In genomic region chr1:191016765-191017164, GRCh38 we compare ENCODE assay signal across 36 cellular contexts.
"Had no signal": no experiment of that assay in that cellular context is flagged by ENCODE, and none has a peak within 500 bp of the region (broad histone marks: within the 10 kb centered on the region; RNA-seq: fewer than 3 reads in every experiment).

No MANE protein-coding gene starts in this region.

- ATAC-seq: activated naive CD4-positive, alpha-beta T cell treated with anti-CD3 and anti-CD28 coated beads, Interleukin-2, amount 50 U/mL, for 72 hours; activated naive CD8-positive, alpha-beta T cell treated with anti-CD3 and anti-CD28 coated beads, Interleukin-2, amount 50 U/mL, for 24 hours; activated T-cell treated with anti-CD3 and anti-CD28 coated beads, Interleukin-2, amount 50 U/mL, for 4 hours; activated T-cell treated with anti-CD3 and anti-CD28 coated beads, Interleukin-2, amount 50 U/mL, for 72 hours; activated T-helper 17 cell treated with anti-CD3 and anti-CD28 coated beads, Interleukin-2, amount 50 U/mL, for 72 hours; body of pancreas had no signal

- H3K4me3 ChIP-seq: adrenal gland, ascending aorta, body of pancreas, breast epithelium, cardiac muscle cell had no signal

- H3K27ac Mint-ChIP-seq: activated naive CD4-positive, alpha-beta T cell treated with anti-CD3 and anti-CD28 coated beads for 36 hours; activated naive CD4-positive, alpha-beta T cell treated with anti-CD3 and anti-CD28 coated beads, Interleukin-2, amount 50 U/mL, for 24 hours; activated naive CD4-positive, alpha-beta T cell treated with anti-CD3 and anti-CD28 coated beads, Interleukin-2, amount 50 U/mL, for 72 hours; activated naive CD8-positive, alpha-beta T cell; activated naive CD8-positive, alpha-beta T cell treated with anti-CD3 and anti-CD28 coated beads for 36 hours; activated naive CD8-positive, alpha-beta T cell treated with anti-CD3 and anti-CD28 coated beads, Interleukin-2, amount 10 ng/mL, durations not matched to agents 7 days and 5 days; activated naive CD8-positive, alpha-beta T cell treated with anti-CD3 and anti-CD28 coated beads, Interleukin-2, amount 50 U/mL, for 24 hours; activated T-cell treated with anti-CD3 and anti-CD28 coated beads, Interleukin-2, amount 50 U/mL, for 24 hours; activated T-cell treated with anti-CD3 and anti-CD28 coated beads, Interleukin-2, amount 50 U/mL, for 72 hours; activated T-helper 1 cell treated with anti-CD3 and anti-CD28 coated beads, Interleukin-12 subunit alpha, Interleukin-12 subunit beta, Interleukin-2, Interleukin-4 antibody, amounts not matched to agents 30 ng/mL and 10 ng/mL and 1 ng/mL, durations not matched to agents 14 hours and 24 hours and 36 hours; activated T-helper 17 cell treated with anti-CD3 and anti-CD28 coated beads, Interleukin-2, amount 50 U/mL, for 72 hours; activated T-helper 2 cell treated with anti-CD3 and anti-CD28 coated beads, Interferon-gamma antibody, Interleukin-2, Interleukin-4, amounts not matched to agents 10 μg/mL and 5 μg/mL and 100 μg/mL, durations not matched to agents 14 hours and 24 hours and 36 hours; brain had no signal

- H3K4me3 Mint-ChIP-seq: activated naive CD4-positive, alpha-beta T cell treated with anti-CD3 and anti-CD28 coated beads for 36 hours; activated naive CD4-positive, alpha-beta T cell treated with anti-CD3 and anti-CD28 coated beads, Interleukin-2, amount 50 U/mL, for 24 hours; activated naive CD8-positive, alpha-beta T cell; activated naive CD8-positive, alpha-beta T cell treated with anti-CD3 and anti-CD28 coated beads for 36 hours; activated naive CD8-positive, alpha-beta T cell treated with anti-CD3 and anti-CD28 coated beads, Interleukin-2, amount 10 ng/mL, durations not matched to agents 7 days and 5 days; activated naive CD8-positive, alpha-beta T cell treated with anti-CD3 and anti-CD28 coated beads, Interleukin-2, amount 50 U/mL, for 24 hours; activated T-cell treated with anti-CD3 and anti-CD28 coated beads, Interleukin-2, amount 50 U/mL, for 24 hours; activated T-cell treated with anti-CD3 and anti-CD28 coated beads, Interleukin-2, amount 50 U/mL, for 4 hours; activated T-cell treated with anti-CD3 and anti-CD28 coated beads, Interleukin-2, amount 50 U/mL, for 72 hours; activated T-helper 1 cell treated with anti-CD3 and anti-CD28 coated beads, Interleukin-12 subunit alpha, Interleukin-12 subunit beta, Interleukin-2, Interleukin-4 antibody, amounts not matched to agents 30 ng/mL and 10 ng/mL and 1 ng/mL, durations not matched to agents 14 hours and 24 hours and 36 hours; activated T-helper 17 cell treated with anti-CD3 and anti-CD28 coated beads, Interleukin-2, amount 50 U/mL, for 72 hours; brain; central memory CD8-positive, alpha-beta T cell had no signal

- H3K36me3 ChIP-seq: adrenal gland, ascending aorta, brain microvascular endothelial cell, breast epithelium, cardiac muscle cell had no signal

- H3K9me3 ChIP-seq: ascending aorta, body of pancreas, breast epithelium had no signal

- H3K27me3 ChIP-seq: adrenal gland, ascending aorta, body of pancreas, brain microvascular endothelial cell, breast epithelium, cardiac muscle cell had no signal

- H3K4me1 ChIP-seq: adrenal gland, ascending aorta, body of pancreas, breast epithelium had no signal

- DNase-seq: activated effector memory CD4-positive, alpha-beta T cell treated with anti-CD3 and anti-CD28 coated beads, Interleukin-2, amount 50 U/mL, for 16 hours; activated effector memory CD4-positive, alpha-beta T cell treated with Interleukin-2 at 50 U/mL for 16 hours; activated gamma-delta T cell; activated gamma-delta T cell treated with Interleukin-2 at 50 U/mL for 16 hours; activated naive CD4-positive, alpha-beta T cell; activated naive CD4-positive, alpha-beta T cell treated with anti-CD3 and anti-CD28 coated beads for 36 hours; activated naive CD4-positive, alpha-beta T cell treated with anti-CD3 and anti-CD28 coated beads, Interleukin-2, amount 50 U/mL, for 16 hours; activated naive CD8-positive, alpha-beta T cell treated with anti-CD3 and anti-CD28 coated beads for 36 hours; activated naive CD8-positive, alpha-beta T cell treated with anti-CD3 and anti-CD28 coated beads, Interleukin-2, amount 10 ng/mL, durations not matched to agents 7 days and 5 days; activated naive CD8-positive, alpha-beta T cell treated with anti-CD3 and anti-CD28 coated beads, Interleukin-2, amount 50 U/mL, for 24 hours; activated T-cell treated with anti-CD3 and anti-CD28 coated beads for 4 hours; activated T-cell treated with anti-CD3 and anti-CD28 coated beads, Interleukin-2, amount 50 U/mL, for 1 hour; activated T-cell treated with anti-CD3 and anti-CD28 coated beads, Interleukin-2, amount 50 U/mL, for 24 hours; activated T-cell treated with anti-CD3 and anti-CD28 coated beads, Interleukin-2, amount 50 U/mL, for 4 hours; activated T-cell treated with anti-CD3 and anti-CD28 coated beads, Interleukin-2, amount 50 U/mL, for 48 hours; activated T-cell treated with anti-CD3 and anti-CD28 coated beads, Interleukin-2, amount 50 U/mL, for 72 hours; adrenal gland; amniotic stem cell; amygdala; anterior cingulate cortex; aorta; body of pancreas; brain microvascular endothelial cell; central memory CD4-positive, alpha-beta T cell; cerebellar nuclear complex had no signal

- H3K36me3 Mint-ChIP-seq: activated naive CD4-positive, alpha-beta T cell treated with anti-CD3 and anti-CD28 coated beads, Interleukin-2, amount 50 U/mL, for 24 hours; activated naive CD4-positive, alpha-beta T cell treated with anti-CD3 and anti-CD28 coated beads, Interleukin-2, amount 50 U/mL, for 72 hours; activated naive CD8-positive, alpha-beta T cell; activated naive CD8-positive, alpha-beta T cell treated with anti-CD3 and anti-CD28 coated beads for 36 hours; activated naive CD8-positive, alpha-beta T cell treated with anti-CD3 and anti-CD28 coated beads, Interleukin-2, amount 10 ng/mL, durations not matched to agents 7 days and 5 days; brain had no signal

- H3K9me3 Mint-ChIP-seq: activated T-cell treated with anti-CD3 and anti-CD28 coated beads, Interleukin-2, amount 50 U/mL, for 24 hours; brain; central memory CD8-positive, alpha-beta T cell had no signal

- H3K27ac ChIP-seq: adrenal gland, ascending aorta, body of pancreas, brain microvascular endothelial cell, breast epithelium, cardiac muscle cell had no signal

- H3K27me3 Mint-ChIP-seq: activated naive CD4-positive, alpha-beta T cell treated with anti-CD3 and anti-CD28 coated beads, Interleukin-2, amount 50 U/mL, for 24 hours; activated naive CD8-positive, alpha-beta T cell; activated naive CD8-positive, alpha-beta T cell treated with anti-CD3 and anti-CD28 coated beads for 36 hours; activated naive CD8-positive, alpha-beta T cell treated with anti-CD3 and anti-CD28 coated beads, Interleukin-2, amount 10 ng/mL, durations not matched to agents 7 days and 5 days; activated naive CD8-positive, alpha-beta T cell treated with anti-CD3 and anti-CD28 coated beads, Interleukin-2, amount 50 U/mL, for 24 hours; activated T-cell treated with anti-CD3 and anti-CD28 coated beads, Interleukin-2, amount 50 U/mL, for 24 hours; activated T-helper 17 cell treated with anti-CD3 and anti-CD28 coated beads, Interleukin-2, amount 50 U/mL, for 72 hours; brain; central memory CD8-positive, alpha-beta T cell had no signal

- H3K4me1 Mint-ChIP-seq: activated naive CD4-positive, alpha-beta T cell treated with anti-CD3 and anti-CD28 coated beads, Interleukin-2, amount 50 U/mL, for 24 hours; activated naive CD8-positive, alpha-beta T cell treated with anti-CD3 and anti-CD28 coated beads for 36 hours; activated naive CD8-positive, alpha-beta T cell treated with anti-CD3 and anti-CD28 coated beads, Interleukin-2, amount 10 ng/mL, durations not matched to agents 7 days and 5 days; activated naive CD8-positive, alpha-beta T cell treated with anti-CD3 and anti-CD28 coated beads, Interleukin-2, amount 50 U/mL, for 24 hours; activated T-helper 17 cell treated with anti-CD3 and anti-CD28 coated beads, Interleukin-2, amount 50 U/mL, for 72 hours; brain; central memory CD8-positive, alpha-beta T cell had no signal
